1 cellular context compared by ENCODE assay signal in genomic region chr9:128920381-128921058, GRCh38.
TF ChIP-seq lines count a peak whose summit lies in the region.

PHYHD1 (plus strand) TSS chr9:128920982; CDS start chr9:128922324, 1,342 bp downstream.

TF ChIP-seq in K562, 482 proteins besides CTCF, POLR2A, EP300 and RAD21 (continued from another document):
- no peak for TF ChIP-seq ZBTB12 (CRISPR knock-in tag; IDR thresholded peaks at IDR 0.05)
- TF ChIP-seq ZBTB5 (IDR thresholded peaks at IDR 0.05) = no peak
- TF ChIP-seq CHD7 (IDR thresholded peaks at IDR 0.05; ENCODE audit: low read depth, low read length) = no peak
- TF ChIP-seq SREBF1 (IDR thresholded peaks at IDR 0.05; ENCODE audit: borderline replicate concordance, low read depth, low read length) = no peak
- no peak for TF ChIP-seq ZFX (CRISPR knock-in tag; IDR thresholded peaks at IDR 0.05)
- no peak for TF ChIP-seq ZNF57 (CRISPR knock-in tag; IDR thresholded peaks at IDR 0.05)
- no peak for TF ChIP-seq ZNF232 (CRISPR knock-in tag; IDR thresholded peaks at IDR 0.05)
- TF ChIP-seq, protein P1, sequence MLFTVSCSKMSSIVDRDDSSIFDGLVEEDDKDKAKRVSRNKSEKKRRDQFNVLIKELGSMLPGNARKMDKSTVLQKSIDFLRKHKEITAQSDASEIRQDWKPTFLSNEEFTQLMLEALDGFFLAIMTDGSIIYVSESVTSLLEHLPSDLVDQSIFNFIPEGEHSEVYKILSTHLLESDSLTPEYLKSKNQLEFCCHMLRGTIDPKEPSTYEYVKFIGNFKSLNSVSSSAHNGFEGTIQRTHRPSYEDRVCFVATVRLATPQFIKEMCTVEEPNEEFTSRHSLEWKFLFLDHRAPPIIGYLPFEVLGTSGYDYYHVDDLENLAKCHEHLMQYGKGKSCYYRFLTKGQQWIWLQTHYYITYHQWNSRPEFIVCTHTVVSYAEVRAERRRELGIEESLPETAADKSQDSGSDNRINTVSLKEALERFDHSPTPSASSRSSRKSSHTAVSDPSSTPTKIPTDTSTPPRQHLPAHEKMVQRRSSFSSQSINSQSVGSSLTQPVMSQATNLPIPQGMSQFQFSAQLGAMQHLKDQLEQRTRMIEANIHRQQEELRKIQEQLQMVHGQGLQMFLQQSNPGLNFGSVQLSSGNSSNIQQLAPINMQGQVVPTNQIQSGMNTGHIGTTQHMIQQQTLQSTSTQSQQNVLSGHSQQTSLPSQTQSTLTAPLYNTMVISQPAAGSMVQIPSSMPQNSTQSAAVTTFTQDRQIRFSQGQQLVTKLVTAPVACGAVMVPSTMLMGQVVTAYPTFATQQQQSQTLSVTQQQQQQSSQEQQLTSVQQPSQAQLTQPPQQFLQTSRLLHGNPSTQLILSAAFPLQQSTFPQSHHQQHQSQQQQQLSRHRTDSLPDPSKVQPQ (CRISPR knock-in tag; IDR thresholded peaks at IDR 0.05; ENCODE audit: borderline replicate concordance) = no peak
- no peak for TF ChIP-seq MXI1 (IDR thresholded peaks at IDR 0.05; ENCODE audit: low read depth, low read length)
